In genomic region chr1:147204080-147204479, GRCh38 we compare ENCODE assay signal across 32 cellular contexts. TPM values are rescaled to one million over a fixed set of nuclear protein-coding genes. Genes with fewer than 3 reads are reported as not detected.
DNase-seq lines count a peak whose midpoint lies in the region; ATAC-seq and TF ChIP-seq lines count a peak whose summit lies in the region.
"Had no signal": no experiment of that assay in that cellular context is flagged by ENCODE, and none has a peak within 500 bp of the region (broad histone marks: within the 10 kb centered on the region; RNA-seq: fewer than 3 reads in every experiment).

No MANE protein-coding gene starts in this region.

- peaks cover 0 to 4% (median 0%) of the 10 kb centered on the region in 11 experiments; a peak in 1 of 22 replicates for H3K9me3 ChIP-seq in BLaER1 treated with 17β-estradiol and CSF1 and Interleukin-3, amounts not matched to agents 10 nM and 100 nM (replicated peaks in 1 of 11)
- H3K9me3 ChIP-seq: A549, esophagus muscularis mucosa, SK-N-SH had no signal

- H3K4me3 Mint-ChIP-seq in memory B cell, result peak overlapping the region; percentile 4
- H3K4me3 Mint-ChIP-seq in activated T-cell treated with anti-CD3 and anti-CD28 coated beads, Interleukin-2, amount 50 U/mL, for 4 hours, result no peak overlapping the region
- H3K4me3 Mint-ChIP-seq: activated CD4-positive, alpha-beta memory T cell treated with anti-CD3 and anti-CD28 coated beads for 36 hours; activated T-helper 1 cell treated with anti-CD3 and anti-CD28 coated beads, Interleukin-12 subunit alpha, Interleukin-12 subunit beta, Interleukin-2, Interleukin-4 antibody, amounts not matched to agents 30 ng/mL and 10 ng/mL and 1 ng/mL, durations not matched to agents 14 hours and 24 hours and 36 hours; CD8-positive, alpha-beta T cell; HFFc6; neural progenitor cell had no signal

- 0 out of 22 replicates have a peak, but pooled peaks cover 0 to 5% (median 0%) of the 10 kb centered on the region in 11 experiments for H3K36me3 ChIP-seq in BLaER1 treated with 17β-estradiol and CSF1 and Interleukin-3, amounts not matched to agents 10 nM and 100 nM
- H3K36me3 ChIP-seq: neural progenitor cell had no signal

- no peaks in the 10 kb centered on the region for H3K9me3 Mint-ChIP-seq in memory B cell
- H3K9me3 Mint-ChIP-seq in activated T-cell treated with anti-CD3 and anti-CD28 coated beads, Interleukin-2, amount 50 U/mL, for 4 hours, result no peaks in the 10 kb centered on the region
- H3K9me3 Mint-ChIP-seq: activated CD4-positive, alpha-beta memory T cell treated with anti-CD3 and anti-CD28 coated beads for 36 hours; activated T-helper 1 cell treated with anti-CD3 and anti-CD28 coated beads, Interleukin-12 subunit alpha, Interleukin-12 subunit beta, Interleukin-2, Interleukin-4 antibody, amounts not matched to agents 30 ng/mL and 10 ng/mL and 1 ng/mL, durations not matched to agents 14 hours and 24 hours and 36 hours; CD8-positive, alpha-beta T cell; HFFc6; neural progenitor cell had no signal

- H3K4me3 ChIP-seq in BLaER1 treated with 17β-estradiol and CSF1 and Interleukin-3, amounts not matched to agents 10 nM and 100 nM, result no peak overlapping the region
- H3K4me3 ChIP-seq in HL-60 (replicated peaks; ENCODE audit: insufficient read depth, low read length), result peak overlapping the region; percentile 11; the same call in 1 of the 2 replicates
- H3K4me3 ChIP-seq: A549, esophagus muscularis mucosa, neural progenitor cell had no signal

- peaks cover 5% of the 10 kb centered on the region for H3K36me3 Mint-ChIP-seq in memory B cell
- H3K36me3 Mint-ChIP-seq in activated T-cell treated with anti-CD3 and anti-CD28 coated beads, Interleukin-2, amount 50 U/mL, for 4 hours (ENCODE audit: insufficient read depth), result peaks cover 9% of the 10 kb centered on the region
- H3K36me3 Mint-ChIP-seq: neural progenitor cell had no signal

- peaks cover 15% of the 10 kb centered on the region for H3K4me1 Mint-ChIP-seq in memory B cell
- no peaks in the 10 kb centered on the region for H3K4me1 Mint-ChIP-seq in activated T-cell treated with anti-CD3 and anti-CD28 coated beads, Interleukin-2, amount 50 U/mL, for 4 hours (ENCODE audit: low read depth)
- H3K4me1 Mint-ChIP-seq: neural progenitor cell had no signal

- peak overlapping the region; percentile 44 to 61 (median 54); a peak in 21 of 22 replicates for H3K4me2 ChIP-seq in BLaER1 treated with 17β-estradiol and CSF1 and Interleukin-3, amounts not matched to agents 10 nM and 100 nM
- H3K4me2 ChIP-seq: A549, neural progenitor cell, SK-N-SH had no signal

- peaks cover 13 to 20% (median 18%) of the 10 kb centered on the region in 10 experiments for H3K4me1 ChIP-seq in BLaER1 treated with 17β-estradiol and CSF1 and Interleukin-3, amounts not matched to agents 10 nM and 100 nM
- H3K4me1 ChIP-seq: A549, esophagus muscularis mucosa had no signal

- H4K20me1 ChIP-seq in BLaER1 treated with 17β-estradiol and CSF1 and Interleukin-3, amounts not matched to agents 10 nM and 100 nM, result no peaks in the 10 kb centered on the region

- peak; percentile 17 to 38 for DNase-seq in HL-60 (ENCODE audit: low read depth in 1 of 2, low spot score in 1 of 2)
- peak; percentile 64 for DNase-seq in NOMO-1 treated with DMSO at 0.1 percent for 48 hours (lab: John Stamatoyannopoulos, UW; ENCODE audit: unreplicated experiment)
- DNase-seq in memory B cell (ENCODE audit: low spot score in 2 of 2), result no peak
- DNase-seq in T-helper 9 cell, result no peak
- no peak for DNase-seq in activated T-cell treated with anti-CD3 and anti-CD28 coated beads, Interleukin-2, amount 50 U/mL, for 4 hours
- DNase-seq in NCI-H2029 treated with DMSO at 0.1 percent for 48 hours (lab: John Stamatoyannopoulos, UW), result no peak
- DNase-seq: activated CD4-positive, alpha-beta memory T cell treated with anti-CD3 and anti-CD28 coated beads for 36 hours; activated CD4-positive, alpha-beta T cell treated with anti-CD3 and anti-CD28 coated beads for 1 hour; activated naive CD4-positive, alpha-beta T cell treated with Interleukin-2 at 50 U/mL for 16 hours; caudate nucleus; CD8-positive, alpha-beta T cell; dermis blood vessel endothelial cell; DMS153; foreskin fibroblast; GOT3; head of caudate nucleus; HFFc6; kidney; left ventricle myocardium superior; NCI-H1436; NCI-H345; PC-3; SK-N-SH; small intestine; stimulated activated naive CD4-positive, alpha-beta T cell treated with Interleukin-2 at 50 U/mL for 16 hours; T-helper 2 cell had no signal

- no peaks in the 10 kb centered on the region for H3K27me3 ChIP-seq in BLaER1 treated with 17β-estradiol and CSF1 and Interleukin-3, amounts not matched to agents 10 nM and 100 nM
- H3K27me3 ChIP-seq in HL-60 (ENCODE audit: insufficient read depth, poor library complexity, severe bottlenecking), result no peaks in the 10 kb centered on the region
- H3K27me3 ChIP-seq: esophagus muscularis mucosa, neural progenitor cell had no signal

- H3K27me3 Mint-ChIP-seq in memory B cell, result no peaks in the 10 kb centered on the region
- H3K27me3 Mint-ChIP-seq in activated T-cell treated with anti-CD3 and anti-CD28 coated beads, Interleukin-2, amount 50 U/mL, for 4 hours (ENCODE audit: low read depth), result no peaks in the 10 kb centered on the region
- H3K27me3 Mint-ChIP-seq: activated CD4-positive, alpha-beta memory T cell treated with anti-CD3 and anti-CD28 coated beads for 36 hours had no signal

- ATAC-seq in memory B cell (ENCODE audit: low read depth), result peak; percentile 89
- no peak for ATAC-seq in activated T-cell treated with anti-CD3 and anti-CD28 coated beads, Interleukin-2, amount 50 U/mL, for 4 hours
- ATAC-seq in GM21526 (IDR thresholded peaks at IDR 0.05; ENCODE audit: low FRiP score, unreplicated experiment), result no peak
- ATAC-seq: A549; CD8-positive, alpha-beta T cell; left ventricle myocardium superior; PC-3 had no signal

- peak overlapping the region in 4 of 11 experiments; percentile 20 to 47 (median 31); a peak in 6 of 22 replicates for H3K27ac ChIP-seq in BLaER1 treated with 17β-estradiol and CSF1 and Interleukin-3, amounts not matched to agents 10 nM and 100 nM
- no peak overlapping the region for H3K27ac ChIP-seq in HL-60 (replicated peaks)
- H3K27ac ChIP-seq: A549, esophagus muscularis mucosa, neural progenitor cell had no signal

- H3K27ac Mint-ChIP-seq in memory B cell, result peak overlapping the region; percentile 5
- H3K27ac Mint-ChIP-seq: activated CD4-positive, alpha-beta memory T cell treated with anti-CD3 and anti-CD28 coated beads for 36 hours; activated T-helper 1 cell treated with anti-CD3 and anti-CD28 coated beads, Interleukin-12 subunit alpha, Interleukin-12 subunit beta, Interleukin-2, Interleukin-4 antibody, amounts not matched to agents 30 ng/mL and 10 ng/mL and 1 ng/mL, durations not matched to agents 14 hours and 24 hours and 36 hours; CD8-positive, alpha-beta T cell; HFFc6; neural progenitor cell had no signal

- no peak for TF ChIP-seq CTCF in HL-60 (IDR thresholded peaks at IDR 0.05; ENCODE audit: insufficient read depth, low read length)

- no peak overlapping the region for H3K9ac ChIP-seq in BLaER1 treated with 17β-estradiol and CSF1 and Interleukin-3, amounts not matched to agents 10 nM and 100 nM
- H3K9ac ChIP-seq: neural progenitor cell, SK-N-SH had no signal

RNA-seq across cellular contexts. Expression of gene FMO5, which starts 21.1 kb away (rescaled TPM):
- under 1 TPM in 2 of 3 donors, not detected in 1; 0.20 to 0.22 TPM for total RNA-seq in activated T-cell treated with anti-CD3 and anti-CD28 coated beads, Interleukin-2, amount 50 U/mL, for 4 hours
- total RNA-seq: activated T-helper 1 cell treated with anti-CD3 and anti-CD28 coated beads, Interleukin-12 subunit alpha, Interleukin-12 subunit beta, Interleukin-2, Interleukin-4 antibody, amounts not matched to agents 30 ng/mL and 10 ng/mL and 1 ng/mL, durations not matched to agents 14 hours and 24 hours and 36 hours had no signal

RNA-seq across cellular contexts. Expression of gene PRKAB2, which starts 31.8 kb away (rescaled TPM):
- 1 to 10 TPM; 3.2 to 6.1 (median 5.8) TPM for total RNA-seq in activated T-cell treated with anti-CD3 and anti-CD28 coated beads, Interleukin-2, amount 50 U/mL, for 4 hours

RNA-seq across cellular contexts. Expression of gene CHD1L, which starts 38.4 kb away (rescaled TPM):
- 10 to 100 TPM; 45.4 to 55.1 (median 48.4) TPM for total RNA-seq in activated T-cell treated with anti-CD3 and anti-CD28 coated beads, Interleukin-2, amount 50 U/mL, for 4 hours

Comparison
In these comparisons a context has a peak if more than half of its experiments do, and no peak if none do; other contexts are left out.
1. DNase-seq: peak in HL-60 (2 of 2) and NOMO-1 treated with DMSO at 0.1 percent for 48 hours (single experiment); none in memory B cell (0 of 2), T-helper 9 cell (single experiment), activated T-cell treated with anti-CD3 and anti-CD28 coated beads, Interleukin-2, amount 50 U/mL, for 4 hours (single experiment) and NCI-H2029 treated with DMSO at 0.1 percent for 48 hours (single experiment).